ENCODE assay signal across 8 cellular contexts in genomic region chr10:45373783-45374450, GRCh38. TPM values are rescaled to one million over a fixed set of nuclear protein-coding genes. Genes with fewer than 3 reads are reported as not detected.
A peak's percentile ranks its signal among the peaks of the same experiment; 100 is the strongest.
DNase-seq lines count a peak whose midpoint lies in the region; ATAC-seq and TF ChIP-seq lines count a peak whose summit lies in the region.

Gene ALOX5, plus strand, starts transcription at chr10:45374216. Its CDS starts 64 bp downstream, at chr10:45374280.

- TF ChIP-seq POLR2A in heart left ventricle (IDR thresholded peaks at IDR 0.05): no peak

- H3K4me1 ChIP-seq in heart left ventricle: peaks cover 0 to 52% (median 17%) of the 10 kb centered on the region in 12 donors

- H3K27me3 Mint-ChIP-seq in activated T-helper 2 cell treated with anti-CD3 and anti-CD28 coated beads, Interferon-gamma antibody, Interleukin-2, Interleukin-4, amounts not matched to agents 10 μg/mL and 5 μg/mL and 100 μg/mL, durations not matched to agents 14 hours and 24 hours and 36 hours (ENCODE audit: low read depth): peaks cover 74% of the 10 kb centered on the region
- H3K27me3 Mint-ChIP-seq in progenitor cell of endocrine pancreas: peaks cover 78% of the 10 kb centered on the region

- DNase-seq in AG08395 (ENCODE audit: low spot score): peak; percentile 1
- peak; percentile 9 for DNase-seq in NCI-H226
- DNase-seq in activated T-helper 2 cell treated with anti-CD3 and anti-CD28 coated beads, Interferon-gamma antibody, Interleukin-2, Interleukin-4, amounts not matched to agents 10 μg/mL and 5 μg/mL and 100 μg/mL, durations not matched to agents 14 hours and 24 hours and 36 hours (ENCODE audit: low spot score): peak; percentile 13
- peak; percentile 68 to 90 (median 73) for DNase-seq in heart left ventricle
- peak; percentile 44 for DNase-seq in progenitor cell of endocrine pancreas (ENCODE audit: low spot score, unreplicated experiment)
- no peak for DNase-seq in NK-92 (lab: John Stamatoyannopoulos, UW; ENCODE audit: unreplicated experiment)

- no peaks in the 10 kb centered on the region for H3K36me3 ChIP-seq in heart left ventricle

- ATAC-seq in GM18867 (IDR thresholded peaks at IDR 0.05; ENCODE audit: unreplicated experiment) (peak; percentile 41), HG02981 (IDR thresholded peaks at IDR 0.05; ENCODE audit: unreplicated experiment) (peak; percentile 44), heart left ventricle (peak; percentile 58 to 85 (median 84))

- H3K9me3 ChIP-seq in heart left ventricle: no peaks in the 10 kb centered on the region

- no peaks in the 10 kb centered on the region for H3K36me3 Mint-ChIP-seq in activated T-helper 2 cell treated with anti-CD3 and anti-CD28 coated beads, Interferon-gamma antibody, Interleukin-2, Interleukin-4, amounts not matched to agents 10 μg/mL and 5 μg/mL and 100 μg/mL, durations not matched to agents 14 hours and 24 hours and 36 hours (ENCODE audit: low read depth)
- H3K36me3 Mint-ChIP-seq in progenitor cell of endocrine pancreas (ENCODE audit: insufficient read depth): no peaks in the 10 kb centered on the region

- no peaks in the 10 kb centered on the region for H3K9me3 Mint-ChIP-seq in activated T-helper 2 cell treated with anti-CD3 and anti-CD28 coated beads, Interferon-gamma antibody, Interleukin-2, Interleukin-4, amounts not matched to agents 10 μg/mL and 5 μg/mL and 100 μg/mL, durations not matched to agents 14 hours and 24 hours and 36 hours
- H3K9me3 Mint-ChIP-seq in progenitor cell of endocrine pancreas (ENCODE audit: low read depth): no peaks in the 10 kb centered on the region

- H3K27ac Mint-ChIP-seq in activated T-helper 2 cell treated with anti-CD3 and anti-CD28 coated beads, Interferon-gamma antibody, Interleukin-2, Interleukin-4, amounts not matched to agents 10 μg/mL and 5 μg/mL and 100 μg/mL, durations not matched to agents 14 hours and 24 hours and 36 hours: no peak within 1 kb of the TSS
- H3K27ac Mint-ChIP-seq in progenitor cell of endocrine pancreas: peak within 1 kb of the TSS; percentile 24

- H3K4me3 ChIP-seq in heart left ventricle: peak within 1 kb of the TSS; percentile 30 to 75 (median 47)

- H3K27me3 ChIP-seq in heart left ventricle: peaks cover 0 to 53% (median 34%) of the 10 kb centered on the region in 9 donors

- TF ChIP-seq CTCF in heart left ventricle (IDR thresholded peaks at IDR 0.05) (no peak), progenitor cell of endocrine pancreas (IDR thresholded peaks at IDR 0.05; ENCODE audit: unreplicated experiment) (no peak)

- H3K4me1 Mint-ChIP-seq in activated T-helper 2 cell treated with anti-CD3 and anti-CD28 coated beads, Interferon-gamma antibody, Interleukin-2, Interleukin-4, amounts not matched to agents 10 μg/mL and 5 μg/mL and 100 μg/mL, durations not matched to agents 14 hours and 24 hours and 36 hours (ENCODE audit: low read depth): peaks cover 11% of the 10 kb centered on the region
- H3K4me1 Mint-ChIP-seq in progenitor cell of endocrine pancreas (ENCODE audit: low read depth): peaks cover 5% of the 10 kb centered on the region

- intact Hi-C loops in activated T-helper 2 cell treated with anti-CD3 and anti-CD28 coated beads, Interferon-gamma antibody, Interleukin-2, Interleukin-4, amounts not matched to agents 10 μg/mL and 5 μg/mL and 100 μg/mL, durations not matched to agents 14 hours and 24 hours and 36 hours (cut with micrococcal nuclease): no loop called here
- intact Hi-C loops in heart left ventricle (cut with DNase I): loop anchor here in 1 of 10 donors (10.0 kb wide), 1 partner anchor 69 kb away; no protein-coding TSS in a partner anchor

- H3K4me3 Mint-ChIP-seq in activated T-helper 2 cell treated with anti-CD3 and anti-CD28 coated beads, Interferon-gamma antibody, Interleukin-2, Interleukin-4, amounts not matched to agents 10 μg/mL and 5 μg/mL and 100 μg/mL, durations not matched to agents 14 hours and 24 hours and 36 hours (ENCODE audit: low read depth): peak within 1 kb of the TSS; percentile 74
- H3K4me3 Mint-ChIP-seq in progenitor cell of endocrine pancreas (ENCODE audit: low read depth): peak within 1 kb of the TSS; percentile 71

- WGBS in heart left ventricle, 4 donors: 0 to 3% (median 2%) methylated on average over 20 to 60 of the region's 60 CpGs

- peak within 1 kb of the TSS in 3 of 12 donors; percentile 16 to 81 (median 21) for H3K27ac ChIP-seq in heart left ventricle

RNA-seq across cellular contexts. Expression of gene ALOX5, which starts in this region (rescaled TPM):
- 0.21 and 0.32 TPM in 2 replicates for total RNA-seq in activated T-helper 2 cell treated with anti-CD3 and anti-CD28 coated beads, Interferon-gamma antibody, Interleukin-2, Interleukin-4, amounts not matched to agents 10 μg/mL and 5 μg/mL and 100 μg/mL, durations not matched to agents 14 hours and 24 hours and 36 hours
- 10 to 100 TPM in 3 of 9 donors, 1 to 10 TPM in 6; 1.3 to 36.1 (median 5.8) TPM for total RNA-seq in heart left ventricle
- polyA plus RNA-seq in heart left ventricle: 1 to 10 TPM; 3.4 to 6.1 TPM
- total RNA-seq in progenitor cell of endocrine pancreas: 1.9 and 2.5 TPM in 2 replicates

Comparison
In these comparisons a context has a peak if more than half of its experiments do, and no peak if none do; other contexts are left out.
1. Peak in DNase-seq in activated T-helper 2 cell treated with anti-CD3 and anti-CD28 coated beads, Interferon-gamma antibody, Interleukin-2, Interleukin-4, amounts not matched to agents 10 μg/mL and 5 μg/mL and 100 μg/mL, durations not matched to agents 14 hours and 24 hours and 36 hours; RNA of the gene not detected or under 1 TPM.